10 cellular contexts compared by ENCODE assay signal in the genomic region with DNA sequence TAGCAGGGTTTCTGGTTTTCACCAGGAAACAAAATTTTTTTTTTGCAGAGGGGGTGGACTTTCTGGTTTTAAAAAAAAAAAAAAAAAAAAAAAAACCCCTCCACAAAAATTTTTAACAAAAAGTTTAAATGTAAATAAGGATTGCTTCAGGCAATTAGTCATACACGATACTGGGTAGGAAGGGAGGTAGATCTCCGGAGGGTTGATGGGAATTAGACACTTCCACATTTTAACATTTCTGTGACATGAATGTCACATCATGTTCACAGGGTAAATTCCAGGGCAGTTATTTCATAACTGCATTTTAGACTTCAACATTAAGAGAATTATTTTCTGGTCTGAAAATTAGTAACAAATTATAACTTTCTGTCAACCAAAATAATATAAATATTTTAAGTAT. TPM values are rescaled to one million over a fixed set of nuclear protein-coding genes. Genes with fewer than 3 reads are reported as not detected.
DNase-seq lines count a peak whose midpoint lies in the region; ATAC-seq and TF ChIP-seq lines count a peak whose summit lies in the region.
"Had no signal": no experiment of that assay in that cellular context is flagged by ENCODE, and none has a peak within 500 bp of the region (broad histone marks: within the 10 kb centered on the region; RNA-seq: fewer than 3 reads in every experiment).

No MANE protein-coding gene starts in this region.

- H3K27ac ChIP-seq in neural progenitor cell = no peak overlapping the region

- H3F3A ChIP-seq in neural progenitor cell (ENCODE audit: low read depth) = no peaks in the 10 kb centered on the region

- H4K20me1 ChIP-seq in neural progenitor cell (ENCODE audit: low read depth) = peaks cover 45% of the 10 kb centered on the region

- H3K27me3 Mint-ChIP-seq in chondrocyte (ENCODE audit: low read depth) (no peaks in the 10 kb centered on the region), neural progenitor cell (ENCODE audit: insufficient read depth, low read depth) (no peaks in the 10 kb centered on the region)

- peak; percentile 63 for DNase-seq in GM03348 (ENCODE audit: low spot score)
- DNase-seq in NOMO-1 treated with dmso at 0.1 percent for 144 hours (lab: John Stamatoyannopoulos, UW; ENCODE audit: unreplicated experiment) = peak; percentile 1
- no peak for DNase-seq in chondrocyte (ENCODE audit: low spot score)
- DNase-seq in omental fat pad (ENCODE audit: low spot score) = no peak
- no peak for DNase-seq in activated effector memory CD4-positive, alpha-beta T cell treated with anti-CD3 and anti-CD28 coated beads, Interleukin-2, amount 50 U/mL, for 16 hours
- DNase-seq in NCI-H524 treated with DMSO at 0.1 percent for 48 hours (lab: John Stamatoyannopoulos, UW) = no peak
- DNase-seq in neural progenitor cell (ENCODE audit: low spot score) = no peak
- DNase-seq in NCI-H1417 treated with DMSO at 0.1 percent for 48 hours (lab: John Stamatoyannopoulos, UW) = no peak
- DNase-seq: NCI-H1694 treated with DMSO at 0.1 percent for 48 hours, tibial artery had no signal

- H3K9me3 Mint-ChIP-seq in chondrocyte (ENCODE audit: low read depth) (no peaks in the 10 kb centered on the region), neural progenitor cell (no peaks in the 10 kb centered on the region)

- H3K27me3 ChIP-seq in neural progenitor cell = no peaks in the 10 kb centered on the region
- H3K27me3 ChIP-seq: tibial artery had no signal

- peak overlapping the region; percentile 49 for H3K27ac Mint-ChIP-seq in chondrocyte (ENCODE audit: unreplicated experiment)
- H3K27ac Mint-ChIP-seq in neural progenitor cell = no peak overlapping the region

- no peak overlapping the region for H3K9ac ChIP-seq in neural progenitor cell

- H3K36me3 Mint-ChIP-seq in chondrocyte (ENCODE audit: low read depth) (peaks cover 20% of the 10 kb centered on the region), neural progenitor cell (peaks cover 22% of the 10 kb centered on the region)

- ATAC-seq in omental fat pad (ENCODE audit: low FRiP score) = peak; percentile 82

- H3K9me3 ChIP-seq in neural progenitor cell (ENCODE audit: low read depth) = no peaks in the 10 kb centered on the region
- H3K9me3 ChIP-seq: tibial artery had no signal

- TF ChIP-seq CTCF in chondrocyte (IDR thresholded peaks at IDR 0.05) = no peak
- TF ChIP-seq CTCF in omental fat pad (IDR thresholded peaks at IDR 0.05) = no peak
- no peak for TF ChIP-seq CTCF in neural progenitor cell (IDR thresholded peaks at IDR 0.05)

- H3K36me3 ChIP-seq in neural progenitor cell = peaks cover 9% of the 10 kb centered on the region

- H3K4me2 ChIP-seq in neural progenitor cell = no peak overlapping the region

- no peak overlapping the region for H3K4me3 ChIP-seq in neural progenitor cell
- H3K4me3 ChIP-seq: tibial artery had no signal

- H3K4me3 Mint-ChIP-seq in chondrocyte (ENCODE audit: unreplicated experiment) (no peak overlapping the region), neural progenitor cell (no peak overlapping the region)

- H2AFZ ChIP-seq in neural progenitor cell (replicated peaks) = no peak overlapping the region

- H3K4me1 Mint-ChIP-seq in chondrocyte (ENCODE audit: low read depth) = peaks cover 29% of the 10 kb centered on the region
- peaks cover 6% of the 10 kb centered on the region for H3K4me1 Mint-ChIP-seq in neural progenitor cell

- H3K4me1 ChIP-seq in neural progenitor cell = peaks cover under 1% of the 10 kb centered on the region

- H3K79me2 ChIP-seq in neural progenitor cell (ENCODE audit: low read depth) = peaks cover 73% of the 10 kb centered on the region

RNA-seq across cellular contexts. Expression of gene NUP98, which starts 15.9 kb away (rescaled TPM):
- total RNA-seq in chondrocyte (47.8 to 61.6 TPM (median 52.7 TPM) in 3 replicates), omental fat pad (100 to 1,000 TPM in 2 of 4 donors, 10 to 100 TPM in 2; 73.8 to 205 (median 110) TPM), neural progenitor cell (ENCODE audit: low replicate concordance) (94.8 and 106 TPM in 2 replicates)

RNA-seq across cellular contexts. Expression of gene PGAP2, which starts 26.9 kb away (rescaled TPM):
- total RNA-seq in chondrocyte (12.7 to 15.8 TPM (median 14.4 TPM) in 3 replicates), omental fat pad (10 to 100 TPM in 2 of 4 donors, 1 to 10 TPM in 2; 6.2 to 12.3 (median 10.2) TPM), neural progenitor cell (ENCODE audit: low replicate concordance) (10.0 and 37.4 TPM in 2 replicates)

RNA-seq across cellular contexts. Expression of gene RHOG, which starts 59.3 kb away (rescaled TPM):
- total RNA-seq in chondrocyte = 36.8 to 44.8 TPM (median 38.9 TPM) in 3 replicates
- 10 to 100 TPM; 53.2 to 90.3 (median 67.8) TPM for total RNA-seq in omental fat pad
- total RNA-seq in neural progenitor cell (ENCODE audit: low replicate concordance) = 5.9 and 19.9 TPM in 2 replicates

Comparison
In these comparisons a context has a peak if more than half of its experiments do, and no peak if none do; other contexts are left out.
1. DNase-seq: peak in GM03348 (single experiment) and NOMO-1 treated with dmso at 0.1 percent for 144 hours (single experiment); none in chondrocyte (single experiment), omental fat pad (single experiment), activated effector memory CD4-positive, alpha-beta T cell treated with anti-CD3 and anti-CD28 coated beads, Interleukin-2, amount 50 U/mL, for 16 hours (single experiment), NCI-H524 treated with DMSO at 0.1 percent for 48 hours (single experiment), neural progenitor cell (single experiment) and NCI-H1417 treated with DMSO at 0.1 percent for 48 hours (single experiment).